In the genomic region with DNA sequence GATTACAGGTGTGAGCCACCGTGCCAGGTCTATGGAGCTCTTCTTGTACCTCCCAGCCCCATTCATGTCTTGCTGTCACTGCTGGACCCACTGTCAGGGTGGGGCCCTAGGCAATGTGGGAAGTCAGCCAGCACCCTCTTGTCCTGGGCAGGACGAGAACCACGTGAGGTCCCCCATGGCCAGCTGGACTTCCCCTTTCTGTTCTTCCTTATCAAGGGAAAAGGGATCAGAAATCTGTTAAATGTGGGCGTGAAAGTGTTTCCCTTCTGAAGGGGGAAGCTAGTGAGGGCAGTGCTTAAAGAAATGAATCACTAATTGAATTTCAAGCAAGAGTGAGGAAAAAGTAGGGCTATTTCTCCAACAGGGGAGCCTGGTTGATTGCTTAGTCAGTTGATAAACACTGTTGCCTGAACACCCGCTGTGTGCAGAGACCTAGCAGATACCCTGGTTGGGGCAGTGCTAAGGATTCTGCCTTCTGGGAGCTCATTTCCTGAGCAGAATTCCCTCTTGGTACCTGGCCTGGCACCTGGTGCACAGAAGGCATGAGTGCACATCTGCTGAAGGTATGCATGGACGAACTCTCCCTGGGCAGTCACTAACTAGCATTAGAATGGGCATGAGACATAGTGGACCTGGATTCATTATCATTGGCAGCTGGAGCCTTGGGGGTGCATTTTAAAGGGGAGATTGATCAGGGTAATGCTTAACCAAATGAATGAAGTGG, we compare ENCODE assay signal across 1 cellular context.
TF ChIP-seq lines count a peak whose summit lies in the region.

No MANE protein-coding gene starts in this region.

TF ChIP-seq in K562, 482 proteins besides CTCF, POLR2A, EP300 and RAD21 (continued from another document and continues in another):
- TF ChIP-seq, protein P1, sequence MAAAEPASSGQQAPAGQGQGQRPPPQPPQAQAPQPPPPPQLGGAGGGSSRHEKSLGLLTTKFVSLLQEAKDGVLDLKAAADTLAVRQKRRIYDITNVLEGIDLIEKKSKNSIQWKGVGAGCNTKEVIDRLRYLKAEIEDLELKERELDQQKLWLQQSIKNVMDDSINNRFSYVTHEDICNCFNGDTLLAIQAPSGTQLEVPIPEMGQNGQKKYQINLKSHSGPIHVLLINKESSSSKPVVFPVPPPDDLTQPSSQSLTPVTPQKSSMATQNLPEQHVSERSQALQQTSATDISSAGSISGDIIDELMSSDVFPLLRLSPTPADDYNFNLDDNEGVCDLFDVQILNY (CRISPR knock-in tag; IDR thresholded peaks at IDR 0.05), result no peak
- TF ChIP-seq BRD9 (IDR thresholded peaks at IDR 0.05; ENCODE audit: low read depth, partially characterized antibody) (no peak), ETV6 (IDR thresholded peaks at IDR 0.05; ENCODE audit: borderline replicate concordance in 1 of 2, low read depth in 2 of 2, low read length in 1 of 2) (peak; percentile 50 to 82; a peak in 3 of 4 replicates), ETV6 (CRISPR knock-in tag; IDR thresholded peaks at IDR 0.05; ENCODE audit: borderline replicate concordance) (no peak), MCM5 (IDR thresholded peaks at IDR 0.05; ENCODE audit: low read depth) (no peak), SMAD1 (IDR thresholded peaks at IDR 0.05; ENCODE audit: low read depth, low read length, partially characterized antibody) (peak; percentile 46), ZNF584 (CRISPR knock-in tag; IDR thresholded peaks at IDR 0.05; ENCODE audit: low read depth) (0 out of 2 replicates have a peak, but pooled peaks have one; percentile 50), ESRRB (CRISPR knock-in tag; IDR thresholded peaks at IDR 0.05; ENCODE audit: borderline replicate concordance) (no peak), XRCC3 (IDR thresholded peaks at IDR 0.05) (no peak), NCOA4 (IDR thresholded peaks at IDR 0.05; ENCODE audit: partially characterized antibody) (no peak), RAD51 (IDR thresholded peaks at IDR 0.05; ENCODE audit: borderline replicate concordance, low read depth) (peak; percentile 75), MEIS2 (IDR thresholded peaks at IDR 0.05; ENCODE audit: partially characterized antibody) (no peak), SMARCA4 (IDR thresholded peaks at IDR 0.05) (peak; percentile 71; the same call in 1 of the 2 replicates), SIRT6 (IDR thresholded peaks at IDR 0.05; ENCODE audit: low read depth, low read length) (no peak), CBX3 (IDR thresholded peaks at IDR 0.05; ENCODE audit: borderline replicate concordance in 1 of 2, low read length in 2 of 2) (no peak), HCFC1 (IDR thresholded peaks at IDR 0.05; ENCODE audit: low read depth, low read length) (no peak), ZNF830 (CRISPR knock-in tag; IDR thresholded peaks at IDR 0.05) (no peak), NFIC (IDR thresholded peaks at IDR 0.05) (peak; percentile 77), MYNN (IDR thresholded peaks at IDR 0.05) (peak; percentile 80; the same call in 1 of the 2 replicates), MYNN (CRISPR knock-in tag; IDR thresholded peaks at IDR 0.05) (no peak), NUFIP1 (IDR thresholded peaks at IDR 0.05; ENCODE audit: partially characterized antibody) (no peak), TCF3 (CRISPR knock-in tag; IDR thresholded peaks at IDR 0.05) (peak; percentile 49; the same call in 1 of the 2 replicates), MAFK (IDR thresholded peaks at IDR 0.05; ENCODE audit: low read length) (no peak), ZNF696 (CRISPR knock-in tag; conservative IDR thresholded peaks at IDR 0.05) (no peak), CBX2 (IDR thresholded peaks at IDR 0.05; ENCODE audit: insufficient read depth, low read length, poor library complexity, severe bottlenecking) (no peak), KLF13 (tag; IDR thresholded peaks at IDR 0.05; ENCODE audit: borderline replicate concordance, low read depth) (peak; percentile 24; the same call in 1 of the 2 replicates), SAFB2 (IDR thresholded peaks at IDR 0.05; ENCODE audit: borderline replicate concordance, low read depth, low read length, severe bottlenecking) (no peak), JUND (IDR thresholded peaks at IDR 0.05; ENCODE audit: borderline replicate concordance, low read depth, low read length) (peak; percentile 46; the same call in 1 of the 2 replicates), JUND (tag; IDR thresholded peaks at IDR 0.05; ENCODE audit: borderline replicate concordance, low read depth, low read length) (peak; percentile 33; the same call in 1 of the 3 replicates), CREM (IDR thresholded peaks at IDR 0.05; ENCODE audit: low read depth) (0 out of 2 replicates have a peak, but pooled peaks have one; percentile 25), FOXA1 (IDR thresholded peaks at IDR 0.05; ENCODE audit: borderline replicate concordance) (no peak)
- TF ChIP-seq, protein P2, sequence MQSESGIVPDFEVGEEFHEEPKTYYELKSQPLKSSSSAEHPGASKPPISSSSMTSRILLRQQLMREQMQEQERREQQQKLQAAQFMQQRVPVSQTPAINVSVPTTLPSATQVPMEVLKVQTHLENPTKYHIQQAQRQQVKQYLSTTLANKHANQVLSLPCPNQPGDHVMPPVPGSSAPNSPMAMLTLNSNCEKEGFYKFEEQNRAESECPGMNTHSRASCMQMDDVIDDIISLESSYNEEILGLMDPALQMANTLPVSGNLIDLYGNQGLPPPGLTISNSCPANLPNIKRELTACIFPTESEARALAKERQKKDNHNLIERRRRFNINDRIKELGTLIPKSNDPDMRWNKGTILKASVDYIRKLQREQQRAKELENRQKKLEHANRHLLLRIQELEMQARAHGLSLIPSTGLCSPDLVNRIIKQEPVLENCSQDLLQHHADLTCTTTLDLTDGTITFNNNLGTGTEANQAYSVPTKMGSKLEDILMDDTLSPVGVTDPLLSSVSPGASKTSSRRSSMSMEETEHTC (IDR thresholded peaks at IDR 0.05), result peak; percentile 89
- TF ChIP-seq, protein P3, sequence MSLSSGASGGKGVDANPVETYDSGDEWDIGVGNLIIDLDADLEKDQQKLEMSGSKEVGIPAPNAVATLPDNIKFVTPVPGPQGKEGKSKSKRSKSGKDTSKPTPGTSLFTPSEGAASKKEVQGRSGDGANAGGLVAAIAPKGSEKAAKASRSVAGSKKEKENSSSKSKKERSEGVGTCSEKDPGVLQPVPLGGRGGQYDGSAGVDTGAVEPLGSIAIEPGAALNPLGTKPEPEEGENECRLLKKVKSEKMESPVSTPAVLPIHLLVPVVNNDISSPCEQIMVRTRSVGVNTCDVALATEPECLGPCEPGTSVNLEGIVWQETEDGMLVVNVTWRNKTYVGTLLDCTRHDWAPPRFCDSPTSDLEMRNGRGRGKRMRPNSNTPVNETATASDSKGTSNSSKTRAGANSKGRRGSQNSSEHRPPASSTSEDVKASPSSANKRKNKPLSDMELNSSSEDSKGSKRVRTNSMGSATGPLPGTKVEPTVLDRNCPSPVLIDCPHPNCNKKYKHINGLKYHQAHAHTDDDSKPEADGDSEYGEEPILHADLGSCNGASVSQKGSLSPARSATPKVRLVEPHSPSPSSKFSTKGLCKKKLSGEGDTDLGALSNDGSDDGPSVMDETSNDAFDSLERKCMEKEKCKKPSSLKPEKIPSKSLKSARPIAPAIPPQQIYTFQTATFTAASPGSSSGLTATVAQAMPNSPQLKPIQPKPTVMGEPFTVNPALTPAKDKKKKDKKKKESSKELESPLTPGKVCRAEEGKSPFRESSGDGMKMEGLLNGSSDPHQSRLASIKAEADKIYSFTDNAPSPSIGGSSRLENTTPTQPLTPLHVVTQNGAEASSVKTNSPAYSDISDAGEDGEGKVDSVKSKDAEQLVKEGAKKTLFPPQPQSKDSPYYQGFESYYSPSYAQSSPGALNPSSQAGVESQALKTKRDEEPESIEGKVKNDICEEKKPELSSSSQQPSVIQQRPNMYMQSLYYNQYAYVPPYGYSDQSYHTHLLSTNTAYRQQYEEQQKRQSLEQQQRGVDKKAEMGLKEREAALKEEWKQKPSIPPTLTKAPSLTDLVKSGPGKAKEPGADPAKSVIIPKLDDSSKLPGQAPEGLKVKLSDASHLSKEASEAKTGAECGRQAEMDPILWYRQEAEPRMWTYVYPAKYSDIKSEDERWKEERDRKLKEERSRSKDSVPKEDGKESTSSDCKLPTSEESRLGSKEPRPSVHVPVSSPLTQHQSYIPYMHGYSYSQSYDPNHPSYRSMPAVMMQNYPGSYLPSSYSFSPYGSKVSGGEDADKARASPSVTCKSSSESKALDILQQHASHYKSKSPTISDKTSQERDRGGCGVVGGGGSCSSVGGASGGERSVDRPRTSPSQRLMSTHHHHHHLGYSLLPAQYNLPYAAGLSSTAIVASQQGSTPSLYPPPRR (CRISPR knock-in tag; IDR thresholded peaks at IDR 0.05; ENCODE audit: borderline replicate concordance), result no peak
- TF ChIP-seq, protein P4, sequence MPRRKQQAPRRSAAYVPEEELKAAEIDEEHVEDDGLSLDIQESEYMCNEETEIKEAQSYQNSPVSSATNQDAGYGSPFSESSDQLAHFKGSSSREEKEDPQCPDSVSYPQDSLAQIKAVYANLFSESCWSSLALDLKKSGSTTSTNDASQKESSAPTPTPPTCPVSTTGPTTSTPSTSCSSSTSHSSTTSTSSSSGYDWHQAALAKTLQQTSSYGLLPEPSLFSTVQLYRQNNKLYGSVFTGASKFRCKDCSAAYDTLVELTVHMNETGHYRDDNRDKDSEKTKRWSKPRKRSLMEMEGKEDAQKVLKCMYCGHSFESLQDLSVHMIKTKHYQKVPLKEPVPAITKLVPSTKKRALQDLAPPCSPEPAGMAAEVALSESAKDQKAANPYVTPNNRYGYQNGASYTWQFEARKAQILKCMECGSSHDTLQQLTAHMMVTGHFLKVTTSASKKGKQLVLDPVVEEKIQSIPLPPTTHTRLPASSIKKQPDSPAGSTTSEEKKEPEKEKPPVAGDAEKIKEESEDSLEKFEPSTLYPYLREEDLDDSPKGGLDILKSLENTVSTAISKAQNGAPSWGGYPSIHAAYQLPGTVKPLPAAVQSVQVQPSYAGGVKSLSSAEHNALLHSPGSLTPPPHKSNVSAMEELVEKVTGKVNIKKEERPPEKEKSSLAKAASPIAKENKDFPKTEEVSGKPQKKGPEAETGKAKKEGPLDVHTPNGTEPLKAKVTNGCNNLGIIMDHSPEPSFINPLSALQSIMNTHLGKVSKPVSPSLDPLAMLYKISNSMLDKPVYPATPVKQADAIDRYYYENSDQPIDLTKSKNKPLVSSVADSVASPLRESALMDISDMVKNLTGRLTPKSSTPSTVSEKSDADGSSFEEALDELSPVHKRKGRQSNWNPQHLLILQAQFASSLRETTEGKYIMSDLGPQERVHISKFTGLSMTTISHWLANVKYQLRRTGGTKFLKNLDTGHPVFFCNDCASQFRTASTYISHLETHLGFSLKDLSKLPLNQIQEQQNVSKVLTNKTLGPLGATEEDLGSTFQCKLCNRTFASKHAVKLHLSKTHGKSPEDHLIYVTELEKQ (CRISPR knock-in tag; IDR thresholded peaks at IDR 0.05), result no peak
- TF ChIP-seq, protein P5, sequence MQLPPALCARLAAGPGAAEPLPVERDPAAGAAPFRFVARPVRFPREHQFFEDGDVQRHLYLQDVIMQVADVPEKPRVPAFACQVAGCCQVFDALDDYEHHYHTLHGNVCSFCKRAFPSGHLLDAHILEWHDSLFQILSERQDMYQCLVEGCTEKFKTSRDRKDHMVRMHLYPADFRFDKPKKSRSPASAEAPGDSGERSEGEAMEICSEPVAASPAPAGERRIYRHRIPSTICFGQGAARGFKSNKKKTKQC (CRISPR knock-in tag; IDR thresholded peaks at IDR 0.05), result no peak
- TF ChIP-seq, protein P6, sequence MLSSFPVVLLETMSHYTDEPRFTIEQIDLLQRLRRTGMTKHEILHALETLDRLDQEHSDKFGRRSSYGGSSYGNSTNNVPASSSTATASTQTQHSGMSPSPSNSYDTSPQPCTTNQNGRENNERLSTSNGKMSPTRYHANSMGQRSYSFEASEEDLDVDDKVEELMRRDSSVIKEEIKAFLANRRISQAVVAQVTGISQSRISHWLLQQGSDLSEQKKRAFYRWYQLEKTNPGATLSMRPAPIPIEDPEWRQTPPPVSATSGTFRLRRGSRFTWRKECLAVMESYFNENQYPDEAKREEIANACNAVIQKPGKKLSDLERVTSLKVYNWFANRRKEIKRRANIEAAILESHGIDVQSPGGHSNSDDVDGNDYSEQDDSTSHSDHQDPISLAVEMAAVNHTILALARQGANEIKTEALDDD (IDR thresholded peaks at IDR 0.05), result no peak
- TF ChIP-seq, protein P7, sequence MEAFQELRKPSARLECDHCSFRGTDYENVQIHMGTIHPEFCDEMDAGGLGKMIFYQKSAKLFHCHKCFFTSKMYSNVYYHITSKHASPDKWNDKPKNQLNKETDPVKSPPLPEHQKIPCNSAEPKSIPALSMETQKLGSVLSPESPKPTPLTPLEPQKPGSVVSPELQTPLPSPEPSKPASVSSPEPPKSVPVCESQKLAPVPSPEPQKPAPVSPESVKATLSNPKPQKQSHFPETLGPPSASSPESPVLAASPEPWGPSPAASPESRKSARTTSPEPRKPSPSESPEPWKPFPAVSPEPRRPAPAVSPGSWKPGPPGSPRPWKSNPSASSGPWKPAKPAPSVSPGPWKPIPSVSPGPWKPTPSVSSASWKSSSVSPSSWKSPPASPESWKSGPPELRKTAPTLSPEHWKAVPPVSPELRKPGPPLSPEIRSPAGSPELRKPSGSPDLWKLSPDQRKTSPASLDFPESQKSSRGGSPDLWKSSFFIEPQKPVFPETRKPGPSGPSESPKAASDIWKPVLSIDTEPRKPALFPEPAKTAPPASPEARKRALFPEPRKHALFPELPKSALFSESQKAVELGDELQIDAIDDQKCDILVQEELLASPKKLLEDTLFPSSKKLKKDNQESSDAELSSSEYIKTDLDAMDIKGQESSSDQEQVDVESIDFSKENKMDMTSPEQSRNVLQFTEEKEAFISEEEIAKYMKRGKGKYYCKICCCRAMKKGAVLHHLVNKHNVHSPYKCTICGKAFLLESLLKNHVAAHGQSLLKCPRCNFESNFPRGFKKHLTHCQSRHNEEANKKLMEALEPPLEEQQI (IDR thresholded peaks at IDR 0.05), result no peak
- TF ChIP-seq, protein P8, sequence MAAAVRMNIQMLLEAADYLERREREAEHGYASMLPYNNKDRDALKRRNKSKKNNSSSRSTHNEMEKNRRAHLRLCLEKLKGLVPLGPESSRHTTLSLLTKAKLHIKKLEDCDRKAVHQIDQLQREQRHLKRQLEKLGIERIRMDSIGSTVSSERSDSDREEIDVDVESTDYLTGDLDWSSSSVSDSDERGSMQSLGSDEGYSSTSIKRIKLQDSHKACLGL (CRISPR knock-in tag; IDR thresholded peaks at IDR 0.05; ENCODE audit: borderline replicate concordance, poor library complexity, severe bottlenecking), result no peak
- TF ChIP-seq, protein P9, sequence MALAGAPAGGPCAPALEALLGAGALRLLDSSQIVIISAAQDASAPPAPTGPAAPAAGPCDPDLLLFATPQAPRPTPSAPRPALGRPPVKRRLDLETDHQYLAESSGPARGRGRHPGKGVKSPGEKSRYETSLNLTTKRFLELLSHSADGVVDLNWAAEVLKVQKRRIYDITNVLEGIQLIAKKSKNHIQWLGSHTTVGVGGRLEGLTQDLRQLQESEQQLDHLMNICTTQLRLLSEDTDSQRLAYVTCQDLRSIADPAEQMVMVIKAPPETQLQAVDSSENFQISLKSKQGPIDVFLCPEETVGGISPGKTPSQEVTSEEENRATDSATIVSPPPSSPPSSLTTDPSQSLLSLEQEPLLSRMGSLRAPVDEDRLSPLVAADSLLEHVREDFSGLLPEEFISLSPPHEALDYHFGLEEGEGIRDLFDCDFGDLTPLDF (CRISPR knock-in tag; IDR thresholded peaks at IDR 0.05), result no peak
- TF ChIP-seq, protein P10, sequence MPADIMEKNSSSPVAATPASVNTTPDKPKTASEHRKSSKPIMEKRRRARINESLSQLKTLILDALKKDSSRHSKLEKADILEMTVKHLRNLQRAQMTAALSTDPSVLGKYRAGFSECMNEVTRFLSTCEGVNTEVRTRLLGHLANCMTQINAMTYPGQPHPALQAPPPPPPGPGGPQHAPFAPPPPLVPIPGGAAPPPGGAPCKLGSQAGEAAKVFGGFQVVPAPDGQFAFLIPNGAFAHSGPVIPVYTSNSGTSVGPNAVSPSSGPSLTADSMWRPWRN (IDR thresholded peaks at IDR 0.05; ENCODE audit: low read depth), result no peak
